ENCODE assay signal across 2 cellular contexts in the genomic region with DNA sequence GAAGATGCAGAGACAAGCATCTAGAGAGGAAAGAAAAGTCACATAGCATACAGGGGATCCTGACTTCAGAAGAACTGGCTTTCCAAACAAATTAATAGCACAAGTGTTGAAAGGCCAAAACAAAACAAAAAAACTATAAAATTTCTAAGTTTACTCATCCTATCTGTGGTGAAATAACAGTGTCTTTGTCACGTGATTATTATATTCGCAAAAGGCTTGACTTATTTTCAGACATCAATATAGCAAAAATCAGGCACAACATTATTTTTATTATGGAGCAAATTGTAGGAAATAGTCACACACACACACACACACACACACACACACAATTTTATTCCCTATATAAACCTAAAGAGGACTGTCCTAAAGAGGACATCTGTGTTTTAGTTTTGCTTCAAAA.
A peak's percentile ranks its signal among the peaks of the same experiment; 100 is the strongest.
TF ChIP-seq lines count a peak whose summit lies in the region.

No MANE protein-coding gene starts in this region.

TF ChIP-seq in HepG2, 621 proteins besides CTCF, POLR2A, EP300 and RAD21:
- TF ChIP-seq RAD51 (IDR thresholded peaks at IDR 0.05; ENCODE audit: borderline replicate concordance) (peak; percentile 44; the same call in 1 of the 2 replicates), ATF3 (CRISPR knock-in tag; IDR thresholded peaks at IDR 0.05) (no peak), CEBPG (CRISPR knock-in tag; IDR thresholded peaks at IDR 0.05) (no peak), AGO2 (optimal IDR thresholded peaks at IDR 0.05; ENCODE audit: low read depth, low read length) (no peak), TOPORS (CRISPR knock-in tag; IDR thresholded peaks at IDR 0.05) (no peak), MEIS1 (CRISPR knock-in tag; IDR thresholded peaks at IDR 0.05; ENCODE audit: borderline replicate concordance) (no peak)

TF ChIP-seq in H1, 55 proteins besides CTCF, POLR2A, EP300 and RAD21:
- TF ChIP-seq SP1 (IDR thresholded peaks at IDR 0.05; ENCODE audit: low read depth, low read length) (no peak), SP4 (IDR thresholded peaks at IDR 0.05; ENCODE audit: low read length) (no peak), ATF3 (IDR thresholded peaks at IDR 0.05; ENCODE audit: insufficient read depth, low read depth, low read length) (no peak), CBX5 (IDR thresholded peaks at IDR 0.05; ENCODE audit: low read depth, low read length) (no peak), RFX5 (IDR thresholded peaks at IDR 0.05; ENCODE audit: borderline replicate concordance, low read depth, low read length) (no peak), CHD2 (IDR thresholded peaks at IDR 0.05; ENCODE audit: low read length) (no peak), RBBP5 (IDR thresholded peaks at IDR 0.05; ENCODE audit: borderline replicate concordance, low read depth, low read length) (no peak), GABPA (IDR thresholded peaks at IDR 0.05; ENCODE audit: borderline replicate concordance, insufficient read depth, low read length) (no peak), PHF8 (conservative IDR thresholded peaks at IDR 0.05; ENCODE audit: low read depth, low read length) (no peak), TCF12 (IDR thresholded peaks at IDR 0.05; ENCODE audit: low read depth, low read length) (no peak), RNF2 (IDR thresholded peaks at IDR 0.05; ENCODE audit: borderline replicate concordance, low read depth, low read length, missing control alignments, poor library complexity, severe bottlenecking) (no peak), CEBPB (IDR thresholded peaks at IDR 0.05; ENCODE audit: low read depth, low read length) (no peak)
TF ChIP-seq in H1: peak in this region for 0.
